ENCODE assay signal across 1 cellular context in genomic region chr2:165969227-165969626, GRCh38.
TF ChIP-seq lines count a peak whose summit lies in the region.

No MANE protein-coding gene starts in this region.

TF ChIP-seq in SK-N-SH treated with all-trans-retinoic acid at 6 μM for 48 hours, 23 proteins besides CTCF, POLR2A, EP300 and RAD21 (continued from another document):
- TF ChIP-seq CSRNP3 (CRISPR knock-in tag; IDR thresholded peaks at IDR 0.05): no peak
- no peak for TF ChIP-seq TOX (CRISPR knock-in tag; IDR thresholded peaks at IDR 0.05; ENCODE audit: borderline replicate concordance)
- no peak for TF ChIP-seq OSR1 (CRISPR knock-in tag; IDR thresholded peaks at IDR 0.05)
